In the genomic region with DNA sequence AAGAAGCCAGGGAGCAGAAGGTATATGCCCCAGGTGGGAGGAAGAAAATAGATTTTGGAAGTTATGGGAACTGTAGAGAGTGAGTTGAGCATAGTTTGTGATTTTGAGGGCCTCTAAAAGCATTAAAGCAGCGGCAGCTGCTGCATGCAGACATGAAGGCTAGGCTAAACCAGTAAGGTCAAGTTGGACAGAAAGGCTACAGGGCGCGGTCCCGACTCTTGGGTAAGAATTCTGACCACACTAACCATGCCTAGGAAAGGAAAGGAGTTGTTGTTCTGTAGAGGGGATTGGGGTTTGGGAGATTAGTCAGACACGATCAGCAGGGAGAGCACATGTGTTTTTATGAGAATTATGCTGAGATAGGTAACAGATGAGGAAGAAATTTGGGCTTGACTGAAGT, we compare ENCODE assay signal across 1 cellular context. TPM values are rescaled to one million over a fixed set of nuclear protein-coding genes. Genes with fewer than 3 reads are reported as not detected.
"Had no signal": no experiment of that assay in that cellular context is flagged by ENCODE, and none has a peak within 500 bp of the region (broad histone marks: within the 10 kb centered on the region; RNA-seq: fewer than 3 reads in every experiment).

No MANE protein-coding gene starts in this region.

RNA-seq across cellular contexts. Expression of gene F3, which starts 27.2 kb away (rescaled TPM):
- total RNA-seq: OCI-LY7 had no signal
